In the genomic region with DNA sequence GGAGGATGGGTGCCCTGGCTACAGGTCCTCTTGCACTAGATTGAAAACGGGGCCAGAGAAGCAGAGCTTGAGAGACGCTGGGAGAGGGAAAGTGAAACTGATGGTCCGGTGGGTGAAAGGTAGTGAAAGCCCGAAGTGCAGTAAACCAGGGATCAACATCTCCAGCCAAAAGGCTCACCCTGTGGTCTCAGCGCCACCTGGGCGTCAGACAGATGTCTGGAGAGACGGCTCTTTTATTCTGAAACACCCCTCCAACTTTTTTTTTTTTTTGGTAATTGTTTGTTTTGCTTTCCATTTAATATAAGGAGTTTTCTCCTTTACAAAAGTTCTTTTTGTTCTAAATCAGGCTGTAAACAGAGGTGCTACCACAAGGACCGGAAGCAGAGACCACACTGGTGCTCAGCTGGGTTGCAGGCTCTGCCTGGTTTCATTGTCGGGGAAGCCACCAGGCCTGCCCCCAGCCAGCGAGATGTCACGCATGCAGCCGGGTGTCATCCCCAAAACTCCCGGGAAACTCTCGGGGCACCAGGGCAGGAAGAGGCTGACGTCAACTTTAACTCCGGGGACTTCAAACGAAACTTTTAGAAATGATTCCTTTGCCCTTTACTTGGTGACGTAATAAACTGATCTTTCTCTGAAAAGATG, we compare ENCODE assay signal across 8 cellular contexts. TPM values are rescaled to one million over a fixed set of nuclear protein-coding genes. Genes with fewer than 3 reads are reported as not detected.
A peak's percentile ranks its signal among the peaks of the same experiment; 100 is the strongest.
DNase-seq lines count a peak whose midpoint lies in the region; ATAC-seq lines count a peak whose summit lies in the region.

No MANE protein-coding gene starts in this region.

- H3K36me3 ChIP-seq in KOPT-K1 (ENCODE audit: insufficient read depth, low read length), result no peaks in the 10 kb centered on the region

- no peaks in the 10 kb centered on the region for H3K27me3 Mint-ChIP-seq in stimulated activated naive CD8-positive, alpha-beta T cell treated with anti-CD3 and anti-CD28 coated beads, Interleukin-15, amount 100 ng/mL, for 72 hours

- H3K4me1 Mint-ChIP-seq in stimulated activated naive CD8-positive, alpha-beta T cell treated with anti-CD3 and anti-CD28 coated beads, Interleukin-15, amount 100 ng/mL, for 72 hours, result peaks cover 86% of the 10 kb centered on the region

- H3K9me3 ChIP-seq in KOPT-K1 (ENCODE audit: insufficient read depth, low read length, poor library complexity, severe bottlenecking), result no peaks in the 10 kb centered on the region

- ATAC-seq in GM21717 (IDR thresholded peaks at IDR 0.05; ENCODE audit: unreplicated experiment), result peak; percentile 68
- ATAC-seq in stimulated activated naive CD8-positive, alpha-beta T cell treated with anti-CD3 and anti-CD28 coated beads, Interleukin-15, amount 100 ng/mL, for 72 hours, result peak; percentile 79

- no peaks in the 10 kb centered on the region for H3K9me3 Mint-ChIP-seq in stimulated activated naive CD8-positive, alpha-beta T cell treated with anti-CD3 and anti-CD28 coated beads, Interleukin-15, amount 100 ng/mL, for 72 hours

- peak overlapping the region; percentile 72 to 98 for H3K27ac Mint-ChIP-seq in stimulated activated naive CD8-positive, alpha-beta T cell treated with anti-CD3 and anti-CD28 coated beads, Interleukin-15, amount 100 ng/mL, for 72 hours

- peak overlapping the region; percentile 84 to 89 for H3K4me3 Mint-ChIP-seq in stimulated activated naive CD8-positive, alpha-beta T cell treated with anti-CD3 and anti-CD28 coated beads, Interleukin-15, amount 100 ng/mL, for 72 hours

- H3K27ac ChIP-seq in KOPT-K1 (ENCODE audit: low read depth, low read length, poor library complexity, severe bottlenecking), result peak overlapping the region; percentile 56

- DNase-seq in GF-D8 (lab: John Stamatoyannopoulos, UW) (peak; percentile 35), dermis blood vessel endothelial cell (peak; percentile 57), myocyte (ENCODE audit: low read depth) (peak; percentile 30), NCI-H1105 (lab: John Stamatoyannopoulos, UW) (no peak)
- peak; percentile 83 for DNase-seq in activated CD4-positive, alpha-beta T cell treated with anti-CD3 and anti-CD28 coated beads, Interleukin-2, amount 50 U/mL, for 1 hour
- DNase-seq in stimulated activated naive CD8-positive, alpha-beta T cell treated with anti-CD3 and anti-CD28 coated beads, Interleukin-15, amount 100 ng/mL, for 72 hours, result peak; percentile 89 to 98

RNA-seq across cellular contexts. Expression of gene IL2RA, which starts 11.2 kb away (rescaled TPM):
- total RNA-seq in dermis blood vessel endothelial cell (not detected in 2 replicates), myocyte (not detected in 2 replicates)
- polyA plus RNA-seq in myocyte (2012), result not detected

RNA-seq across cellular contexts. Expression of gene RBM17, which starts 37.9 kb away (rescaled TPM):
- total RNA-seq in dermis blood vessel endothelial cell, result 65.3 and 67.9 TPM in 2 replicates
- total RNA-seq in myocyte, result 28.8 and 41.5 TPM in 2 replicates
- polyA plus RNA-seq in myocyte (2012), result 56.6 TPM
